8 cellular contexts compared by ENCODE assay signal in genomic region chr11:107999759-108000455, GRCh38. TPM values are rescaled to one million over a fixed set of nuclear protein-coding genes. Genes with fewer than 3 reads are reported as not detected.
DNase-seq lines count a peak whose midpoint lies in the region; ATAC-seq lines count a peak whose summit lies in the region.

No MANE protein-coding gene starts in this region.

- H3K36me3 Mint-ChIP-seq in activated CD4-positive, alpha-beta memory T cell treated with anti-CD3 and anti-CD28 coated beads for 36 hours, result no peaks in the 10 kb centered on the region
- no peaks in the 10 kb centered on the region for H3K36me3 Mint-ChIP-seq in stimulated activated effector memory CD8-positive, alpha-beta T cell treated with anti-CD3 and anti-CD28 coated beads, Interleukin-12 subunit alpha, Interleukin-12 subunit beta, amount 100 ng/mL, for 72 hours

- H3K4me3 Mint-ChIP-seq in activated CD4-positive, alpha-beta memory T cell treated with anti-CD3 and anti-CD28 coated beads for 36 hours, result no peak overlapping the region
- no peak overlapping the region for H3K4me3 Mint-ChIP-seq in stimulated activated effector memory CD8-positive, alpha-beta T cell treated with anti-CD3 and anti-CD28 coated beads, Interleukin-12 subunit alpha, Interleukin-12 subunit beta, amount 100 ng/mL, for 72 hours

- no peaks in the 10 kb centered on the region for H3K9me3 Mint-ChIP-seq in activated CD4-positive, alpha-beta memory T cell treated with anti-CD3 and anti-CD28 coated beads for 36 hours
- H3K9me3 Mint-ChIP-seq in stimulated activated effector memory CD8-positive, alpha-beta T cell treated with anti-CD3 and anti-CD28 coated beads, Interleukin-12 subunit alpha, Interleukin-12 subunit beta, amount 100 ng/mL, for 72 hours, result no peaks in the 10 kb centered on the region

- CTCF ChIA-PET in activated CD4-positive, alpha-beta memory T cell treated with anti-CD3 and anti-CD28 coated beads for 36 hours (lab: Charles Lee), result interaction anchor here (0.9 to 4.2 kb wide), 5 partner anchors 10 to 651 kb away, joined by 3 to 33 read pairs (median 6); partner anchors contain the start of gene CUL5

- ATAC-seq in GM18519 (IDR thresholded peaks at IDR 0.05; ENCODE audit: low FRiP score, unreplicated experiment) (peak; percentile 84), HG02981 (IDR thresholded peaks at IDR 0.05; ENCODE audit: unreplicated experiment) (peak; percentile 94)
- ATAC-seq in stimulated activated effector memory CD8-positive, alpha-beta T cell treated with anti-CD3 and anti-CD28 coated beads, Interleukin-12 subunit alpha, Interleukin-12 subunit beta, amount 100 ng/mL, for 72 hours, result peak; percentile 75

- H3K4me1 Mint-ChIP-seq in activated CD4-positive, alpha-beta memory T cell treated with anti-CD3 and anti-CD28 coated beads for 36 hours (ENCODE audit: low read depth), result no peaks in the 10 kb centered on the region
- peaks cover 6% of the 10 kb centered on the region for H3K4me1 Mint-ChIP-seq in stimulated activated effector memory CD8-positive, alpha-beta T cell treated with anti-CD3 and anti-CD28 coated beads, Interleukin-12 subunit alpha, Interleukin-12 subunit beta, amount 100 ng/mL, for 72 hours

- no peak overlapping the region for H3K27ac Mint-ChIP-seq in activated CD4-positive, alpha-beta memory T cell treated with anti-CD3 and anti-CD28 coated beads for 36 hours
- no peak overlapping the region for H3K27ac Mint-ChIP-seq in stimulated activated effector memory CD8-positive, alpha-beta T cell treated with anti-CD3 and anti-CD28 coated beads, Interleukin-12 subunit alpha, Interleukin-12 subunit beta, amount 100 ng/mL, for 72 hours

- intact Hi-C loops in activated CD4-positive, alpha-beta memory T cell treated with anti-CD3 and anti-CD28 coated beads for 36 hours (cut with micrococcal nuclease), result loop anchor here (10.0 kb wide), 1 partner anchor 545 kb away; the partner anchor contains the start of gene CWF19L2

- POLR2A ChIA-PET in activated CD4-positive, alpha-beta memory T cell treated with anti-CD3 and anti-CD28 coated beads for 36 hours (lab: Charles Lee), result no interaction called here

- DNase-seq in CD1c-positive myeloid dendritic cell (ENCODE audit: extremely low spot score), result peak; percentile 34
- peak; percentile 8 to 20 for DNase-seq in NCI-H1930 (lab: John Stamatoyannopoulos, UW)
- DNase-seq in activated CD4-positive, alpha-beta memory T cell treated with anti-CD3 and anti-CD28 coated beads for 36 hours, result peak; percentile 48
- DNase-seq in glomerular visceral epithelial cell (ENCODE audit: extremely low spot score), result peak; percentile 62
- DNase-seq in stimulated activated effector memory CD8-positive, alpha-beta T cell treated with anti-CD3 and anti-CD28 coated beads, Interleukin-12 subunit alpha, Interleukin-12 subunit beta, amount 100 ng/mL, for 72 hours (ENCODE audit: low spot score in 2 of 2), result no peak
- no peak for DNase-seq in T1000 (lab: John Stamatoyannopoulos, UW)

- H3K27me3 Mint-ChIP-seq in activated CD4-positive, alpha-beta memory T cell treated with anti-CD3 and anti-CD28 coated beads for 36 hours, result peaks cover 1% of the 10 kb centered on the region

RNA-seq across cellular contexts. Expression of gene CUL5, which starts 8.8 kb away (rescaled TPM):
- total RNA-seq in activated CD4-positive, alpha-beta memory T cell treated with anti-CD3 and anti-CD28 coated beads for 36 hours, result 10 to 100 TPM; 27.7 to 30.7 TPM

Comparison
In these comparisons a context has a peak if more than half of its experiments do, and no peak if none do; other contexts are left out.
1. DNase-seq: peak in CD1c-positive myeloid dendritic cell (single experiment), NCI-H1930 (2 of 2), activated CD4-positive, alpha-beta memory T cell treated with anti-CD3 and anti-CD28 coated beads for 36 hours (single experiment) and glomerular visceral epithelial cell (single experiment); none in stimulated activated effector memory CD8-positive, alpha-beta T cell treated with anti-CD3 and anti-CD28 coated beads, Interleukin-12 subunit alpha, Interleukin-12 subunit beta, amount 100 ng/mL, for 72 hours (0 of 2) and T1000 (single experiment).
2. Peak in every context shown above with its lines, with median percentiles within 50 percentile points of each other: ATAC-seq.